23 cellular contexts compared by ENCODE assay signal in genomic region chr4:3753711-3754412, GRCh38. TPM values are rescaled to one million over a fixed set of nuclear protein-coding genes. Genes with fewer than 3 reads are reported as not detected.
"Had no signal": no experiment of that assay in that cellular context is flagged by ENCODE, and none has a peak within 500 bp of the region (broad histone marks: within the 10 kb centered on the region; RNA-seq: fewer than 3 reads in every experiment).

No MANE protein-coding gene starts in this region.

- H3K9me3 Mint-ChIP-seq: activated T-cell treated with anti-CD3 and anti-CD28 coated beads, Interleukin-2, amount 50 U/mL, for 72 hours; mesothelial cell of epicardium; natural killer cell treated with Interleukin-12 subunit alpha and Interleukin-12 subunit beta and Interleukin-15 and Interleukin-18, amount 100 ng/mL, for 72 hours had no signal

- H3K4me1 ChIP-seq: breast epithelium, transverse colon, uterus had no signal

- DNase-seq: activated CD4-positive, alpha-beta T cell treated with anti-CD3 and anti-CD28 coated beads for 1 hour; activated CD8-positive, alpha-beta memory T cell treated with anti-CD3 and anti-CD28 coated beads for 24 hours; activated CD8-positive, alpha-beta memory T cell treated with anti-CD3 and anti-CD28 coated beads, Interleukin-2, amount 50 U/mL, for 48 hours; activated effector memory CD4-positive, alpha-beta T cell treated with anti-CD3 and anti-CD28 coated beads, Interleukin-2, amount 50 U/mL, for 16 hours; activated naive CD4-positive, alpha-beta T cell treated with anti-CD3 and anti-CD28 coated beads, Interleukin-2, amount 50 U/mL, for 16 hours; activated T-cell treated with anti-CD3 and anti-CD28 coated beads, Interleukin-2, amount 50 U/mL, for 72 hours; dorsolateral prefrontal cortex; left colon; posterior cingulate gyrus; retina; stimulated activated CD4-positive, alpha-beta T cell treated with anti-CD3 and anti-CD28 coated beads, Interleukin-2, amount 100 ng/mL, for 24 hours; stimulated activated naive CD8-positive, alpha-beta T cell treated with anti-CD3 and anti-CD28 coated beads, Interleukin-15, Interleukin-2, amounts not matched to agents 100 U/mL and 50 U/mL, for 24 hours; SW 1271; T-helper 2 cell; transverse colon; uterus had no signal

- H3K9me3 ChIP-seq: transverse colon, uterus had no signal

- ATAC-seq: activated T-cell treated with anti-CD3 and anti-CD28 coated beads, Interleukin-2, amount 50 U/mL, for 72 hours; left colon; stimulated activated naive CD8-positive, alpha-beta T cell treated with anti-CD3 and anti-CD28 coated beads, Interleukin-15, Interleukin-2, amounts not matched to agents 100 U/mL and 50 U/mL, for 24 hours had no signal

- H3K27ac ChIP-seq: breast epithelium, dorsolateral prefrontal cortex, transverse colon, uterus, VCaP had no signal

- H3K4me3 Mint-ChIP-seq: activated T-cell treated with anti-CD3 and anti-CD28 coated beads, Interleukin-2, amount 50 U/mL, for 72 hours; mesothelial cell of epicardium; natural killer cell treated with Interleukin-12 subunit alpha and Interleukin-12 subunit beta and Interleukin-15 and Interleukin-18, amount 100 ng/mL, for 72 hours had no signal

- FAIRE-seq: astrocyte, islet of Langerhans had no signal

- H3K36me3 ChIP-seq: breast epithelium, transverse colon, uterus had no signal

- H3K4me1 Mint-ChIP-seq: mesothelial cell of epicardium had no signal

- H3K27ac Mint-ChIP-seq: activated T-cell treated with anti-CD3 and anti-CD28 coated beads, Interleukin-2, amount 50 U/mL, for 72 hours; mesothelial cell of epicardium; natural killer cell treated with Interleukin-12 subunit alpha and Interleukin-12 subunit beta and Interleukin-15 and Interleukin-18, amount 100 ng/mL, for 72 hours had no signal

- H3K36me3 Mint-ChIP-seq: mesothelial cell of epicardium; natural killer cell treated with Interleukin-12 subunit alpha and Interleukin-12 subunit beta and Interleukin-15 and Interleukin-18, amount 100 ng/mL, for 72 hours had no signal

- H3K4me3 ChIP-seq: breast epithelium, dorsolateral prefrontal cortex, lung, transverse colon, uterus had no signal

- H3K27me3 ChIP-seq: uterus had no signal

RNA-seq across cellular contexts. Expression of gene ADRA2C, which starts 12.3 kb away (rescaled TPM):
- total RNA-seq: activated T-cell treated with anti-CD3 and anti-CD28 coated beads, Interleukin-2, amount 50 U/mL, for 72 hours; natural killer cell treated with Interleukin-12 subunit alpha and Interleukin-12 subunit beta and Interleukin-15 and Interleukin-18, amount 100 ng/mL, for 72 hours had no signal
